10 cellular contexts compared by ENCODE assay signal in the genomic region with DNA sequence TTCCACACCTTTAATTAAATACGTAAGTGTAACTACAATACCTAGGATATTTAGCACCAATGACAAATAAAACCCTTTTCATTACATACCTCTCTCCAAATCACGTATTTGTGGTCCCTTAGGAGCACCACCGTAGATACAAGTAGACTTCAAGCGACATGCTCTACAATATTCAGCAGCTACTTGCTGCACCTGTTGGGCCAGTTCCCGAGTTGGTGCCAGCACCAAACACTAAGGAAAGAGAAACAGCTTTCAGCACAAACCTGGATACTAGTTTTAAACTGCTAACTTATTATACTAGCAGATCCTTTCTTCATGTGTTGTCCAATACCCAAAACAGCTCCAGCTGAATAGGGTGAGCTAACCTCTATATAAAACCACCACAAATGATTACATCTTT. TPM values are rescaled to one million over a fixed set of nuclear protein-coding genes. Genes with fewer than 3 reads are reported as not detected.
DNase-seq lines count a peak whose midpoint lies in the region; ATAC-seq and TF ChIP-seq lines count a peak whose summit lies in the region.
"Had no signal": no experiment of that assay in that cellular context is flagged by ENCODE, and none has a peak within 500 bp of the region (broad histone marks: within the 10 kb centered on the region; RNA-seq: fewer than 3 reads in every experiment).

No MANE protein-coding gene starts in this region.

- CTCF ChIA-PET in CD8-positive, alpha-beta memory T cell (lab: Charles Lee): interaction anchor here (0.6 to 1.6 kb wide), 3 partner anchors 13 to 22 kb away, joined by 3 to 4 read pairs (median 3); no protein-coding TSS in a partner anchor
- CTCF ChIA-PET in activated CD8-positive, alpha-beta T cell treated with anti-CD3 and anti-CD28 coated beads for 36 hours (lab: Charles Lee): interaction anchor here (1.2 to 3.6 kb wide), 2 partner anchors 11 to 83 kb away, joined by 5 to 29 read pairs; no protein-coding TSS in a partner anchor

- peaks cover 0 to 3% (median 2%) of the 10 kb centered on the region in 5 donors for H3K9me3 Mint-ChIP-seq in CD8-positive, alpha-beta memory T cell
- no peaks in the 10 kb centered on the region for H3K9me3 Mint-ChIP-seq in activated CD8-positive, alpha-beta T cell treated with anti-CD3 and anti-CD28 coated beads for 36 hours

- H3K27ac ChIP-seq in CD8-positive, alpha-beta memory T cell (ENCODE audit: low read depth, low read length): no peak overlapping the region
- no peak overlapping the region for H3K27ac ChIP-seq in muscle layer of colon (ENCODE audit: low read depth, low read length)
- H3K27ac ChIP-seq: testis had no signal

- peak overlapping the region in 7 of 8 donors; percentile 2 to 99 (median 77) for H3K27ac Mint-ChIP-seq in CD8-positive, alpha-beta memory T cell
- H3K27ac Mint-ChIP-seq in activated CD8-positive, alpha-beta T cell treated with anti-CD3 and anti-CD28 coated beads for 36 hours: peak overlapping the region; percentile 99

- peaks cover 67% of the 10 kb centered on the region for H3K36me3 ChIP-seq in CD8-positive, alpha-beta memory T cell (ENCODE audit: insufficient read depth, low read length)
- peaks cover 66% of the 10 kb centered on the region for H3K36me3 ChIP-seq in muscle layer of colon (ENCODE audit: insufficient read depth, low read length)

- H3K36me3 Mint-ChIP-seq in CD8-positive, alpha-beta memory T cell: peaks cover 42 to 92% (median 56%) of the 10 kb centered on the region in 3 donors
- peaks cover 80% of the 10 kb centered on the region for H3K36me3 Mint-ChIP-seq in activated CD8-positive, alpha-beta T cell treated with anti-CD3 and anti-CD28 coated beads for 36 hours (ENCODE audit: low read depth)

- no peaks in the 10 kb centered on the region for H3K27me3 ChIP-seq in CD8-positive, alpha-beta memory T cell (ENCODE audit: insufficient read depth, low read length, poor library complexity, severe bottlenecking)
- H3K27me3 ChIP-seq in muscle layer of colon (ENCODE audit: control insufficient read depth in 1 of 2, insufficient read depth in 2 of 2, low read length in 2 of 2): no peaks in the 10 kb centered on the region
- H3K27me3 ChIP-seq: testis had no signal

- peaks cover 63 to 82% (median 77%) of the 10 kb centered on the region in 3 donors for H3K4me1 Mint-ChIP-seq in CD8-positive, alpha-beta memory T cell
- peaks cover 69% of the 10 kb centered on the region for H3K4me1 Mint-ChIP-seq in activated CD8-positive, alpha-beta T cell treated with anti-CD3 and anti-CD28 coated beads for 36 hours (ENCODE audit: low read depth)

- intact Hi-C loops in activated CD8-positive, alpha-beta T cell treated with anti-CD3 and anti-CD28 coated beads for 36 hours (cut with micrococcal nuclease): no loop called here

- H3K4me1 ChIP-seq in CD8-positive, alpha-beta memory T cell (ENCODE audit: insufficient read depth, low read length): peaks cover 57% of the 10 kb centered on the region
- peaks cover 50% of the 10 kb centered on the region for H3K4me1 ChIP-seq in muscle layer of colon (ENCODE audit: insufficient read depth, low read length)

- no peak for ATAC-seq in activated CD8-positive, alpha-beta T cell treated with anti-CD3 and anti-CD28 coated beads for 36 hours

- no peak for DNase-seq in CD8-positive, alpha-beta memory T cell
- DNase-seq in activated CD8-positive, alpha-beta T cell treated with anti-CD3 and anti-CD28 coated beads for 36 hours: no peak
- no peak for DNase-seq in NCI-H526 treated with DMSO at 0.1 percent for 48 hours (lab: John Stamatoyannopoulos, UW)
- DNase-seq in COLO668 (lab: John Stamatoyannopoulos, UW; ENCODE audit: unreplicated experiment): no peak
- DNase-seq in NCI-H510A treated with DMSO at 0.1 percent for 48 hours (lab: John Stamatoyannopoulos, UW): no peak
- DNase-seq: effector CD8-positive, alpha-beta T cell; MM.1S; T-helper 2 cell; testis had no signal

- H3K4me3 ChIP-seq in CD8-positive, alpha-beta memory T cell (ENCODE audit: low read length): no peak overlapping the region
- H3K4me3 ChIP-seq in muscle layer of colon (ENCODE audit: low read depth in 1 of 2, low read length in 2 of 2): no peak overlapping the region

- peak overlapping the region; percentile 100 for H3K9ac ChIP-seq in muscle layer of colon (ENCODE audit: low read length)

- peaks cover 0 to 27% of the 10 kb centered on the region in 2 donors for H3K27me3 Mint-ChIP-seq in CD8-positive, alpha-beta memory T cell
- H3K27me3 Mint-ChIP-seq in activated CD8-positive, alpha-beta T cell treated with anti-CD3 and anti-CD28 coated beads for 36 hours: no peaks in the 10 kb centered on the region

- POLR2A ChIA-PET in CD8-positive, alpha-beta memory T cell (lab: Charles Lee): interaction anchor here (3.4 kb wide), 1 partner anchor 11 kb away, joined by 18 read pairs; no protein-coding TSS in a partner anchor
- POLR2A ChIA-PET in activated CD8-positive, alpha-beta T cell treated with anti-CD3 and anti-CD28 coated beads for 36 hours (lab: Charles Lee): interaction anchor here (0.6 to 4.8 kb wide), 5 partner anchors 7 to 47 kb away, joined by 3 to 143 read pairs (median 4); partner anchors contain the start of gene POLG2

- no peaks in the 10 kb centered on the region for H3K9me3 ChIP-seq in CD8-positive, alpha-beta memory T cell (ENCODE audit: low read length)
- H3K9me3 ChIP-seq in muscle layer of colon (ENCODE audit: low read length): no peaks in the 10 kb centered on the region
- H3K9me3 ChIP-seq: testis had no signal

- peak overlapping the region; percentile 28 to 100 (median 99) for H3K4me3 Mint-ChIP-seq in CD8-positive, alpha-beta memory T cell
- H3K4me3 Mint-ChIP-seq in activated CD8-positive, alpha-beta T cell treated with anti-CD3 and anti-CD28 coated beads for 36 hours: peak overlapping the region; percentile 91

- no peak for TF ChIP-seq CTCF in activated CD8-positive, alpha-beta T cell treated with anti-CD3 and anti-CD28 coated beads for 36 hours (IDR thresholded peaks at IDR 0.05)

RNA-seq across cellular contexts. Expression of gene DDX5, which starts 2.7 kb away (rescaled TPM):
- 100 to 1,000 TPM; 855 to 861 TPM for total RNA-seq in CD8-positive, alpha-beta memory T cell
- polyA plus RNA-seq in CD8-positive, alpha-beta memory T cell: 1,275 TPM
- 100 to 1,000 TPM; 632 to 668 TPM for total RNA-seq in activated CD8-positive, alpha-beta T cell treated with anti-CD3 and anti-CD28 coated beads for 36 hours

RNA-seq across cellular contexts. Expression of gene CEP95, which starts 3.4 kb away (rescaled TPM):
- 10 to 100 TPM; 39.3 to 43.5 TPM for total RNA-seq in CD8-positive, alpha-beta memory T cell
- 15.7 TPM for polyA plus RNA-seq in CD8-positive, alpha-beta memory T cell
- total RNA-seq in activated CD8-positive, alpha-beta T cell treated with anti-CD3 and anti-CD28 coated beads for 36 hours: 10 to 100 TPM; 45.2 to 45.7 TPM

RNA-seq across cellular contexts. Expression of gene POLG2, which starts 6.5 kb away (rescaled TPM):
- total RNA-seq in CD8-positive, alpha-beta memory T cell: 10 to 100 TPM; 26.4 to 26.5 TPM
- polyA plus RNA-seq in CD8-positive, alpha-beta memory T cell: 5.3 TPM
- 10 to 100 TPM; 37.3 to 41.1 TPM for total RNA-seq in activated CD8-positive, alpha-beta T cell treated with anti-CD3 and anti-CD28 coated beads for 36 hours

RNA-seq across cellular contexts. Expression of gene MILR1, which starts 54.4 kb away (rescaled TPM):
- under 1 TPM; 0.66 to 0.69 TPM for total RNA-seq in CD8-positive, alpha-beta memory T cell
- polyA plus RNA-seq in CD8-positive, alpha-beta memory T cell: not detected
- total RNA-seq in activated CD8-positive, alpha-beta T cell treated with anti-CD3 and anti-CD28 coated beads for 36 hours: 1 to 10 TPM; 1.3 to 2.3 TPM
